ENCODE assay signal across 8 cellular contexts in genomic region chr14:91317381-91318313, GRCh38.
A peak's percentile ranks its signal among the peaks of the same experiment; 100 is the strongest.
DNase-seq lines count a peak whose midpoint lies in the region; ATAC-seq, FAIRE-seq and TF ChIP-seq lines count a peak whose summit lies in the region.

No MANE protein-coding gene starts in this region.

- peaks cover 12% of the 10 kb centered on the region for H3K4me1 ChIP-seq in keratinocyte (ENCODE audit: control insufficient read depth, extremely low read depth, insufficient read depth, low read length)

- H4K20me1 ChIP-seq in keratinocyte (ENCODE audit: control insufficient read depth, extremely low read depth, insufficient read depth, low read length): peaks cover 2% of the 10 kb centered on the region

- FAIRE-seq in keratinocyte (lab: Jason Lieb, UNC): peak; percentile 84

- H2AFZ ChIP-seq in keratinocyte (ENCODE audit: control insufficient read depth, low read length): peak overlapping the region; percentile 40

- H3K27ac Mint-ChIP-seq in activated naive CD4-positive, alpha-beta T cell treated with anti-CD3 and anti-CD28 coated beads for 36 hours: peak overlapping the region; percentile 95

- intact Hi-C loops in activated naive CD4-positive, alpha-beta T cell treated with anti-CD3 and anti-CD28 coated beads for 36 hours (cut with micrococcal nuclease): loop anchor here (1.0 to 2.0 kb wide), 5 partner anchors 33 to 140 kb away; no protein-coding TSS in a partner anchor

- ATAC-seq in GM19463 (IDR thresholded peaks at IDR 0.05; ENCODE audit: unreplicated experiment) (peak; percentile 27), GM21717 (IDR thresholded peaks at IDR 0.05; ENCODE audit: unreplicated experiment) (no peak), GM19035 (IDR thresholded peaks at IDR 0.05; ENCODE audit: unreplicated experiment) (no peak)

- CTCF ChIA-PET in activated naive CD4-positive, alpha-beta T cell treated with anti-CD3 and anti-CD28 coated beads for 36 hours (lab: Charles Lee): interaction anchor here (0.7 to 1.6 kb wide), 7 partner anchors 24 to 679 kb away, joined by 3 to 4 read pairs (median 3); no protein-coding TSS in a partner anchor

- H3K79me2 ChIP-seq in keratinocyte (ENCODE audit: control insufficient read depth, insufficient read depth, low read length): no peaks in the 10 kb centered on the region

- H3K27me3 ChIP-seq in keratinocyte (ENCODE audit: control insufficient read depth, extremely low read depth, insufficient read depth, low read length): no peaks in the 10 kb centered on the region

- H3K4me2 ChIP-seq in keratinocyte (ENCODE audit: control insufficient read depth, extremely low read depth, insufficient read depth, low read depth, low read length): peak overlapping the region; percentile 22

- peak; percentile 36 to 70 (median 67) for TF ChIP-seq CTCF in keratinocyte (optimal IDR thresholded peaks at IDR 0.05 in 1 of 3, IDR thresholded peaks at IDR 0.05 in 1 of 3, conservative IDR thresholded peaks at IDR 0.05 in 1 of 3; ENCODE audit: extremely low read depth in 1 of 3, insufficient read depth in 2 of 3, low read length in 3 of 3)

- H3K4me3 Mint-ChIP-seq in activated naive CD4-positive, alpha-beta T cell treated with anti-CD3 and anti-CD28 coated beads for 36 hours: peak overlapping the region; percentile 60

- H3K9me3 ChIP-seq in keratinocyte (ENCODE audit: control insufficient read depth, low read depth, low read length): no peaks in the 10 kb centered on the region

- DNase-seq in RPMI8226 (peak; percentile 82), keratinocyte (ENCODE audit: low read depth, low spot score) (no peak), AG20443 (ENCODE audit: low spot score) (no peak)
- DNase-seq in activated naive CD4-positive, alpha-beta T cell treated with anti-CD3 and anti-CD28 coated beads for 36 hours: peak; percentile 87
- DNase-seq in stimulated activated CD8-positive, alpha-beta memory T cell treated with anti-CD3 and anti-CD28 coated beads, Interleukin-4, amount 100 ng/mL, for 48 hours: peak; percentile 90

- H3K36me3 ChIP-seq in keratinocyte (ENCODE audit: control insufficient read depth in 2 of 2, extremely low read depth in 1 of 2, insufficient read depth in 2 of 2, low read length in 2 of 2): no peaks in the 10 kb centered on the region

- no peak overlapping the region for H3K9ac ChIP-seq in keratinocyte (ENCODE audit: control insufficient read depth, extremely low read depth, insufficient read depth, low read length)

- H3K36me3 Mint-ChIP-seq in activated naive CD4-positive, alpha-beta T cell treated with anti-CD3 and anti-CD28 coated beads for 36 hours (ENCODE audit: low read depth): peaks cover 57% of the 10 kb centered on the region

- H3K27me3 Mint-ChIP-seq in activated naive CD4-positive, alpha-beta T cell treated with anti-CD3 and anti-CD28 coated beads for 36 hours (ENCODE audit: low read depth): no peaks in the 10 kb centered on the region

- no peak overlapping the region for H3K4me3 ChIP-seq in keratinocyte (ENCODE audit: control insufficient read depth in 2 of 3, extremely low read depth in 1 of 3, insufficient read depth in 2 of 3, low read depth in 1 of 3, low read length in 3 of 3)

- H3K9me1 ChIP-seq in keratinocyte (ENCODE audit: control insufficient read depth, extremely low read depth, insufficient read depth, low read length): no peaks in the 10 kb centered on the region

- H3K27ac ChIP-seq in keratinocyte (ENCODE audit: control insufficient read depth, insufficient read depth, low read length): no peak overlapping the region

- dilution Hi-C loops in keratinocyte (cut with MboI; ENCODE audit: extremely low pct_ligation_motif_present, low sequenced_read_pairs): no loop called here

- H3K4me1 Mint-ChIP-seq in activated naive CD4-positive, alpha-beta T cell treated with anti-CD3 and anti-CD28 coated beads for 36 hours (ENCODE audit: low read depth): peaks cover 72% of the 10 kb centered on the region

- H3K9me3 Mint-ChIP-seq in activated naive CD4-positive, alpha-beta T cell treated with anti-CD3 and anti-CD28 coated beads for 36 hours: no peaks in the 10 kb centered on the region

Comparison
In these comparisons a context has a peak if more than half of its experiments do, and no peak if none do; other contexts are left out.
1. DNase-seq: peak in RPMI8226 (single experiment), activated naive CD4-positive, alpha-beta T cell treated with anti-CD3 and anti-CD28 coated beads for 36 hours (single experiment) and stimulated activated CD8-positive, alpha-beta memory T cell treated with anti-CD3 and anti-CD28 coated beads, Interleukin-4, amount 100 ng/mL, for 48 hours (single experiment); none in keratinocyte (single experiment) and AG20443 (single experiment).